ENCODE assay signal across 8 cellular contexts in genomic region chr3:82133070-82133606, GRCh38.
DNase-seq lines count a peak whose midpoint lies in the region; ATAC-seq and TF ChIP-seq lines count a peak whose summit lies in the region.

No MANE protein-coding gene starts in this region.

- peak; percentile 4 for DNase-seq in GF-D8 (lab: John Stamatoyannopoulos, UW)
- peak; percentile 50 for DNase-seq in RPMI7951 (ENCODE audit: low read depth)
- peak in 1 of 2 donors; percentile 67 for DNase-seq in ascending aorta (ENCODE audit: low spot score in 2 of 2)
- DNase-seq in hepatic stellate cell (ENCODE audit: low spot score), result peak; percentile 18
- peak; percentile 22 for DNase-seq in skeletal muscle cell (ENCODE audit: low read depth)
- no peak for DNase-seq in DMS153 (lab: John Stamatoyannopoulos, UW)

- H3K27me3 ChIP-seq in ascending aorta, result no peaks in the 10 kb centered on the region

- H3K9me3 ChIP-seq in ascending aorta, result no peaks in the 10 kb centered on the region

- H3K36me3 ChIP-seq in ascending aorta, result no peaks in the 10 kb centered on the region

- intact Hi-C loops in ascending aorta (cut with DNase I), result loop anchor here (2.0 to 5.0 kb wide), 2 partner anchors 466 to 714 kb away; no protein-coding TSS in a partner anchor

- no peaks in the 10 kb centered on the region for H3K4me1 ChIP-seq in ascending aorta

- peak; percentile 86 for ATAC-seq in GM21381 (IDR thresholded peaks at IDR 0.05; ENCODE audit: unreplicated experiment)
- peak; percentile 71 for ATAC-seq in HG03558 (IDR thresholded peaks at IDR 0.05; ENCODE audit: extremely low read depth, unreplicated experiment)

- H3K4me3 ChIP-seq in ascending aorta, result no peak overlapping the region
- no peak overlapping the region for H3K4me3 ChIP-seq in skeletal muscle cell (ENCODE audit: low read depth, low read length)

- peak; percentile 64 to 76 (median 66) for TF ChIP-seq CTCF in ascending aorta (IDR thresholded peaks at IDR 0.05)

- H3K27ac ChIP-seq in ascending aorta, result no peak overlapping the region
